Comparison of ENCODE assay signal across 1 cellular context in the genomic region with DNA sequence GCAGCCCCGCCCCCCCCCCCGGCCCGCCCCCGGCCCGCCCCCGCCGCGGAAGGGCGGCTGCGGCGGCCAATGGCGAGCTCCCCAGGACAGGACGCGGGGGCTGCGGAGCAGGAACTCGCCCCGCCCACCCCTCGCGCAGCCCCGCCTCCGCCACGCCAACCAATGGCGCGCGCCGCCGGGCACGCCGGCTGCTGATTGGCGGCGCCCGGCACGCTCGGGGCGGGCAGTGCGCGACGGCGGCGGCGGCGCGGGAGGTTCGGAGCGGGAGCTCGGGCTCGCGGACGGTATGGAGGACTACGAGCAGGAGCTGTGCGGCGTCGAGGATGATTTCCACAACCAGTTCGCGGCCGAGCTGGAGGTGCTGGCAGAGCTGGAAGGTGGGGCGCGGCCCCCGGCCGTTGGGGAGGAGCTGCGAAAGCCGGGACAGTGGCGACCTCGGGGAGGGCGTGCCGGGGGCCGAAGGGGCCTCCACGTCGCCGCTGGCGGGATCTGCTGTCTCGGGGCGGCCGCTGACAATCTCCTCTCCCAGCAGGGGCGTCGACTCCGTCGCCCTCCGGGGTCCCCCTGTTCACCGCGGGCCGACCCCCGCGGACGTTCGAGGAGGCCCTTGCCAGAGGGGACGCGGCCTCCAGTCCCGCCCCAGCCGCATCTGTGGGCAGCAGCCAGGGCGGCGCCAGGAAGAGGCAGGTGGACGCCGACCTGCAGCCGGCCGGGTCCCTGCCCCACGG.
A peak's percentile ranks its signal among the peaks of the same experiment; 100 is the strongest.
TF ChIP-seq lines count a peak whose summit lies in the region.

CHTF18 (plus strand) TSS at position 222 of the 728 bp plus-strand sequence; CDS start at position 287, 65 bp downstream.

TF ChIP-seq in HEK293, 187 proteins besides CTCF, POLR2A, EP300 and RAD21 (continued from another document and continues in another):
- TF ChIP-seq, protein P1, sequence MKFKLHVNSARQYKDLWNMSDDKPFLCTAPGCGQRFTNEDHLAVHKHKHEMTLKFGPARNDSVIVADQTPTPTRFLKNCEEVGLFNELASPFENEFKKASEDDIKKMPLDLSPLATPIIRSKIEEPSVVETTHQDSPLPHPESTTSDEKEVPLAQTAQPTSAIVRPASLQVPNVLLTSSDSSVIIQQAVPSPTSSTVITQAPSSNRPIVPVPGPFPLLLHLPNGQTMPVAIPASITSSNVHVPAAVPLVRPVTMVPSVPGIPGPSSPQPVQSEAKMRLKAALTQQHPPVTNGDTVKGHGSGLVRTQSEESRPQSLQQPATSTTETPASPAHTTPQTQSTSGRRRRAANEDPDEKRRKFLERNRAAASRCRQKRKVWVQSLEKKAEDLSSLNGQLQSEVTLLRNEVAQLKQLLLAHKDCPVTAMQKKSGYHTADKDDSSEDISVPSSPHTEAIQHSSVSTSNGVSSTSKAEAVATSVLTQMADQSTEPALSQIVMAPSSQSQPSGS (tag by site-specific recombination; IDR thresholded peaks at IDR 0.05; ENCODE audit: low read depth), result no peak
- TF ChIP-seq, protein P2, sequence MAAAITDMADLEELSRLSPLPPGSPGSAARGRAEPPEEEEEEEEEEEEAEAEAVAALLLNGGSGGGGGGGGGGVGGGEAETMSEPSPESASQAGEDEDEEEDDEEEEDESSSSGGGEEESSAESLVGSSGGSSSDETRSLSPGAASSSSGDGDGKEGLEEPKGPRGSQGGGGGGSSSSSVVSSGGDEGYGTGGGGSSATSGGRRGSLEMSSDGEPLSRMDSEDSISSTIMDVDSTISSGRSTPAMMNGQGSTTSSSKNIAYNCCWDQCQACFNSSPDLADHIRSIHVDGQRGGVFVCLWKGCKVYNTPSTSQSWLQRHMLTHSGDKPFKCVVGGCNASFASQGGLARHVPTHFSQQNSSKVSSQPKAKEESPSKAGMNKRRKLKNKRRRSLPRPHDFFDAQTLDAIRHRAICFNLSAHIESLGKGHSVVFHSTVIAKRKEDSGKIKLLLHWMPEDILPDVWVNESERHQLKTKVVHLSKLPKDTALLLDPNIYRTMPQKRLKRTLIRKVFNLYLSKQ (tag by site-specific recombination; IDR thresholded peaks at IDR 0.05; ENCODE audit: borderline replicate concordance), result no peak
- TF ChIP-seq ZIC2 (tag by site-specific recombination; IDR thresholded peaks at IDR 0.05), result peak; percentile 29; the same call in 1 of the 2 replicates
- no peak for TF ChIP-seq ZNF626 (tag by site-specific recombination; IDR thresholded peaks at IDR 0.05)
- peak; percentile 87 for TF ChIP-seq PATZ1 (tag by site-specific recombination; IDR thresholded peaks at IDR 0.05)
- peak; percentile 72; the same call in 1 of the 2 replicates for TF ChIP-seq KLF8 (tag by site-specific recombination; IDR thresholded peaks at IDR 0.05)
- no peak for TF ChIP-seq ZNF677 (tag by site-specific recombination; IDR thresholded peaks at IDR 0.05)
- peak; percentile 41 for TF ChIP-seq ZNF146 (tag by site-specific recombination; IDR thresholded peaks at IDR 0.05)
- TF ChIP-seq ZBTB1 (tag by site-specific recombination; IDR thresholded peaks at IDR 0.05), result 0 out of 2 replicates have a peak, but pooled peaks have one; percentile 9
- TF ChIP-seq ZNF350 (tag by site-specific recombination; IDR thresholded peaks at IDR 0.05), result no peak
- TF ChIP-seq, protein P3, sequence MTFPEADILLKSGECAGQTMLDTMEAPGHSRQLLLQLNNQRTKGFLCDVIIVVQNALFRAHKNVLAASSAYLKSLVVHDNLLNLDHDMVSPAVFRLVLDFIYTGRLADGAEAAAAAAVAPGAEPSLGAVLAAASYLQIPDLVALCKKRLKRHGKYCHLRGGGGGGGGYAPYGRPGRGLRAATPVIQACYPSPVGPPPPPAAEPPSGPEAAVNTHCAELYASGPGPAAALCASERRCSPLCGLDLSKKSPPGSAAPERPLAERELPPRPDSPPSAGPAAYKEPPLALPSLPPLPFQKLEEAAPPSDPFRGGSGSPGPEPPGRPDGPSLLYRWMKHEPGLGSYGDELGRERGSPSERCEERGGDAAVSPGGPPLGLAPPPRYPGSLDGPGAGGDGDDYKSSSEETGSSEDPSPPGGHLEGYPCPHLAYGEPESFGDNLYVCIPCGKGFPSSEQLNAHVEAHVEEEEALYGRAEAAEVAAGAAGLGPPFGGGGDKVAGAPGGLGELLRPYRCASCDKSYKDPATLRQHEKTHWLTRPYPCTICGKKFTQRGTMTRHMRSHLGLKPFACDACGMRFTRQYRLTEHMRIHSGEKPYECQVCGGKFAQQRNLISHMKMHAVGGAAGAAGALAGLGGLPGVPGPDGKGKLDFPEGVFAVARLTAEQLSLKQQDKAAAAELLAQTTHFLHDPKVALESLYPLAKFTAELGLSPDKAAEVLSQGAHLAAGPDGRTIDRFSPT (tag by site-specific recombination; IDR thresholded peaks at IDR 0.05), result peak; percentile 59; the same call in 1 of the 2 replicates
- TF ChIP-seq GFI1B (tag by site-specific recombination; IDR thresholded peaks at IDR 0.05), result no peak
- TF ChIP-seq SCRT1 (tag by site-specific recombination; IDR thresholded peaks at IDR 0.05; ENCODE audit: borderline replicate concordance), result no peak
- TF ChIP-seq OSR2 (tag by site-specific recombination; IDR thresholded peaks at IDR 0.05), result peak; percentile 28
- no peak for TF ChIP-seq ZNF24 (tag by site-specific recombination; IDR thresholded peaks at IDR 0.05)
- peak; percentile 59 for TF ChIP-seq ZNF596 (tag by site-specific recombination; IDR thresholded peaks at IDR 0.05)
- no peak for TF ChIP-seq ZNF19 (tag by site-specific recombination; IDR thresholded peaks at IDR 0.05; ENCODE audit: low read depth)
- no peak; the same call in 1 of the 2 replicates for TF ChIP-seq ZBTB7A (tag by site-specific recombination; IDR thresholded peaks at IDR 0.05; ENCODE audit: low read depth)
- TF ChIP-seq ZNF121 (tag by site-specific recombination; IDR thresholded peaks at IDR 0.05), result no peak
- TF ChIP-seq ZNF174 (tag by site-specific recombination; IDR thresholded peaks at IDR 0.05), result no peak
- TF ChIP-seq ZSCAN4 (tag by site-specific recombination; IDR thresholded peaks at IDR 0.05), result no peak
- TF ChIP-seq ZFP41 (tag by site-specific recombination; IDR thresholded peaks at IDR 0.05; ENCODE audit: borderline replicate concordance), result no peak
- no peak for TF ChIP-seq ZNF16 (tag by site-specific recombination; IDR thresholded peaks at IDR 0.05; ENCODE audit: low read depth)
- no peak for TF ChIP-seq ZNF560 (tag by site-specific recombination; IDR thresholded peaks at IDR 0.05; ENCODE audit: borderline replicate concordance)
- TF ChIP-seq ZNF202 (tag by site-specific recombination; IDR thresholded peaks at IDR 0.05; ENCODE audit: borderline replicate concordance), result no peak
- TF ChIP-seq HOXD13 (CRISPR knock-in tag; IDR thresholded peaks at IDR 0.05; ENCODE audit: borderline replicate concordance), result no peak
- TF ChIP-seq ZSCAN23 (tag by site-specific recombination; IDR thresholded peaks at IDR 0.05), result no peak
- TF ChIP-seq ZNF157 (tag by site-specific recombination; IDR thresholded peaks at IDR 0.05), result no peak
- TF ChIP-seq, protein P4, sequence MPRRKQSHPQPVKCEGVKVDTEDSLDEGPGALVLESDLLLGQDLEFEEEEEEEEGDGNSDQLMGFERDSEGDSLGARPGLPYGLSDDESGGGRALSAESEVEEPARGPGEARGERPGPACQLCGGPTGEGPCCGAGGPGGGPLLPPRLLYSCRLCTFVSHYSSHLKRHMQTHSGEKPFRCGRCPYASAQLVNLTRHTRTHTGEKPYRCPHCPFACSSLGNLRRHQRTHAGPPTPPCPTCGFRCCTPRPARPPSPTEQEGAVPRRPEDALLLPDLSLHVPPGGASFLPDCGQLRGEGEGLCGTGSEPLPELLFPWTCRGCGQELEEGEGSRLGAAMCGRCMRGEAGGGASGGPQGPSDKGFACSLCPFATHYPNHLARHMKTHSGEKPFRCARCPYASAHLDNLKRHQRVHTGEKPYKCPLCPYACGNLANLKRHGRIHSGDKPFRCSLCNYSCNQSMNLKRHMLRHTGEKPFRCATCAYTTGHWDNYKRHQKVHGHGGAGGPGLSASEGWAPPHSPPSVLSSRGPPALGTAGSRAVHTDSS (tag by site-specific recombination; IDR thresholded peaks at IDR 0.05), result no peak
- no peak for TF ChIP-seq ZNF114 (tag by site-specific recombination; IDR thresholded peaks at IDR 0.05)
- TF ChIP-seq ZBTB21 (tag by site-specific recombination; IDR thresholded peaks at IDR 0.05), result no peak
- TF ChIP-seq ZNF76 (tag by site-specific recombination; IDR thresholded peaks at IDR 0.05; ENCODE audit: borderline replicate concordance, low read depth), result peak; percentile 66; the same call in 1 of the 2 replicates
- peak; percentile 42 for TF ChIP-seq GLIS1 (tag by site-specific recombination; IDR thresholded peaks at IDR 0.05)
- TF ChIP-seq ZFP69B (tag by site-specific recombination; IDR thresholded peaks at IDR 0.05), result peak; percentile 46; the same call in 1 of the 2 replicates
- TF ChIP-seq MZF1 (tag by site-specific recombination; IDR thresholded peaks at IDR 0.05; ENCODE audit: borderline replicate concordance), result no peak
- no peak for TF ChIP-seq ELK4 (IDR thresholded peaks at IDR 0.05; ENCODE audit: borderline replicate concordance, low read depth, low read length)
- peak; percentile 91 for TF ChIP-seq KLF17 (tag by site-specific recombination; IDR thresholded peaks at IDR 0.05)
- TF ChIP-seq ZNF623 (tag by site-specific recombination; IDR thresholded peaks at IDR 0.05), result no peak
- no peak for TF ChIP-seq ZNF26 (tag by site-specific recombination; IDR thresholded peaks at IDR 0.05)
- peak; percentile 95 for TF ChIP-seq KLF9 (tag by site-specific recombination; IDR thresholded peaks at IDR 0.05; ENCODE audit: low read depth)
- peak; percentile 78 for TF ChIP-seq SP7 (tag by site-specific recombination; IDR thresholded peaks at IDR 0.05)
- peak; percentile 67; the same call in 1 of the 2 replicates for TF ChIP-seq ZSCAN30 (tag by site-specific recombination; IDR thresholded peaks at IDR 0.05)
- TF ChIP-seq ZNF366 (tag by site-specific recombination; conservative IDR thresholded peaks at IDR 0.05), result no peak
- TF ChIP-seq ZNF184 (tag by site-specific recombination; IDR thresholded peaks at IDR 0.05), result no peak
- peak; percentile 81 for TF ChIP-seq ZNF398 (tag by site-specific recombination; IDR thresholded peaks at IDR 0.05)
- no peak for TF ChIP-seq ZNF514 (tag by site-specific recombination; IDR thresholded peaks at IDR 0.05)
- no peak for TF ChIP-seq ZNF133 (tag by site-specific recombination; IDR thresholded peaks at IDR 0.05)
- no peak for TF ChIP-seq RBAK (tag by site-specific recombination; IDR thresholded peaks at IDR 0.05)
